ENCODE assay signal across 25 cellular contexts in genomic region chr2:98747888-98748287, GRCh38. TPM values are rescaled to one million over a fixed set of nuclear protein-coding genes. Genes with fewer than 3 reads are reported as not detected.
DNase-seq lines count a peak whose midpoint lies in the region; ATAC-seq and TF ChIP-seq lines count a peak whose summit lies in the region.
"Had no signal": no experiment of that assay in that cellular context is flagged by ENCODE, and none has a peak within 500 bp of the region (broad histone marks: within the 10 kb centered on the region; RNA-seq: fewer than 3 reads in every experiment).

No MANE protein-coding gene starts in this region.

- H3K4me3 Mint-ChIP-seq in memory B cell: peak overlapping the region; percentile 11
- H3K4me3 Mint-ChIP-seq: activated CD4-positive, alpha-beta T cell treated with anti-CD3 and anti-CD28 coated beads, Interleukin-2, amount 10 ng/mL, durations not matched to agents 24 days and 14 days; T-cell had no signal

- H3K9ac ChIP-seq in SK-N-SH (no peak overlapping the region), SK-N-MC (ENCODE audit: insufficient read length) (no peak overlapping the region)

- H3K36me3 ChIP-seq in SK-N-SH (replicated peaks in 1 of 2; ENCODE audit: control insufficient read depth in 1 of 2, insufficient read depth in 2 of 2, low read length in 1 of 2) (no peaks in the 10 kb centered on the region), SK-N-MC (ENCODE audit: insufficient read depth, low read length) (no peaks in the 10 kb centered on the region)
- H3K36me3 ChIP-seq: neutrophil, transverse colon had no signal

- no peaks in the 10 kb centered on the region for H3K79me2 ChIP-seq in SK-N-SH (ENCODE audit: insufficient read depth)

- H3K9me3 ChIP-seq in SK-N-SH: no peaks in the 10 kb centered on the region
- H3K9me3 ChIP-seq in SK-N-MC (ENCODE audit: low read depth, low read length): no peaks in the 10 kb centered on the region
- H3K9me3 ChIP-seq: neutrophil, transverse colon had no signal

- CTCF ChIA-PET in SK-N-SH (lab: Yijun Ruan, JAX): interaction anchor here (0.5 to 1.1 kb wide), 4 partner anchors 40 to 1539 kb away, joined by 3 read pairs; no protein-coding TSS in a partner anchor

- H3F3A ChIP-seq in SK-N-SH (replicated peaks; ENCODE audit: insufficient read depth): no peaks in the 10 kb centered on the region

- TF ChIP-seq EP300 in SK-N-SH (IDR thresholded peaks at IDR 0.05; ENCODE audit: borderline replicate concordance in 1 of 2, low read depth in 1 of 2, low read length in 1 of 2): no peak

- no peaks in the 10 kb centered on the region for H3K27me3 ChIP-seq in SK-N-SH (ENCODE audit: insufficient read depth)
- H3K27me3 ChIP-seq: neutrophil, transverse colon had no signal

- H3K4me1 ChIP-seq in SK-N-SH (ENCODE audit: control insufficient read depth in 1 of 2, insufficient read depth in 2 of 2, low read depth in 1 of 2, low read length in 1 of 2): peaks cover 0 to 6% of the 10 kb centered on the region in 2 experiments; a peak in 1 of 4 replicates

- H3K27ac ChIP-seq in SK-N-SH (ENCODE audit: low read depth in 2 of 2, low read length in 1 of 2) (no peak overlapping the region), SK-N-MC (no peak overlapping the region)
- H3K27ac ChIP-seq: neutrophil had no signal

- DNase-seq in SK-N-SH (peak; percentile 39), GM12865 (ENCODE audit: low read depth) (peak; percentile 28), SK-N-MC (ENCODE audit: low read depth, low spot score) (no peak), memory B cell (ENCODE audit: low spot score in 2 of 2) (no peak), mucosa of gallbladder (ENCODE audit: low spot score) (no peak), NCI-H1048 (lab: John Stamatoyannopoulos, UW) (no peak)
- DNase-seq: 8988T; activated CD4-positive, alpha-beta T cell treated with anti-CD3 and anti-CD28 coated beads, Interleukin-2, amount 10 ng/mL, durations not matched to agents 24 days and 14 days; activated naive CD4-positive, alpha-beta T cell treated with Interleukin-2 at 50 U/mL for 16 hours; AML-193; amygdala; DMS79; NCI-H1930; NCI-H2227 treated with DMSO at 0.1 percent for 48 hours; Right ventricle myocardium superior; stimulated activated CD4-positive, alpha-beta T cell treated with anti-CD3 and anti-CD28 coated beads, Interleukin-2, amount 100 ng/mL, for 48 hours; stimulated activated naive CD4-positive, alpha-beta T cell treated with Interleukin-2 at 50 U/mL for 16 hours; T-cell; transverse colon had no signal

- H3K4me3 ChIP-seq in SK-N-SH (ENCODE audit: low read depth in 2 of 2, low read length in 1 of 2) (no peak overlapping the region), GM12865 (ENCODE audit: low read depth, low read length) (no peak overlapping the region), SK-N-MC (peak overlapping the region; percentile 35; the same call in 1 of the 2 replicates)
- H3K4me3 ChIP-seq: coronary artery, K562, lung, transverse colon had no signal

- no peak for ATAC-seq in SK-N-SH treated with all-trans-retinoic acid at 6 μM for 48 hours
- no peak for ATAC-seq in memory B cell (ENCODE audit: low read depth)
- no peak for ATAC-seq in GM18517 (IDR thresholded peaks at IDR 0.05; ENCODE audit: unreplicated experiment)
- ATAC-seq: K562, T-cell had no signal

- H3K4me1 Mint-ChIP-seq in memory B cell: peaks cover 13% of the 10 kb centered on the region

- POLR2A ChIA-PET in SK-N-SH (lab: Yijun Ruan, JAX): no interaction called here

- H4K20me1 ChIP-seq in SK-N-SH (ENCODE audit: insufficient read depth): no peaks in the 10 kb centered on the region

- no peak for TF ChIP-seq RAD21 in SK-N-SH (IDR thresholded peaks at IDR 0.05; ENCODE audit: low read length)

- H3K9me2 ChIP-seq in SK-N-SH: no peaks in the 10 kb centered on the region

- WGBS in SK-N-SH (ENCODE audit: low lambda C conversion rate): 52% methylated on average over 8 of the region's 8 CpGs

- H3K9me3 Mint-ChIP-seq in memory B cell: peaks cover 1% of the 10 kb centered on the region
- H3K9me3 Mint-ChIP-seq: T-cell had no signal

- H2AFZ ChIP-seq in SK-N-SH (ENCODE audit: low read depth): no peak overlapping the region

- TF ChIP-seq CTCF in SK-N-SH (IDR thresholded peaks at IDR 0.05) (no peak), GM12865 (IDR thresholded peaks at IDR 0.05; ENCODE audit: insufficient read depth, low read depth, low read length, missing control alignments) (no peak)

- H3K27me3 Mint-ChIP-seq in memory B cell: peaks cover 2% of the 10 kb centered on the region
- H3K27me3 Mint-ChIP-seq: activated CD4-positive, alpha-beta T cell treated with anti-CD3 and anti-CD28 coated beads, Interleukin-2, amount 10 ng/mL, durations not matched to agents 24 days and 14 days; T-cell had no signal

- H3K4me2 ChIP-seq in SK-N-SH: no peak overlapping the region

- no peak overlapping the region for H3K27ac Mint-ChIP-seq in memory B cell
- H3K27ac Mint-ChIP-seq: activated CD4-positive, alpha-beta T cell treated with anti-CD3 and anti-CD28 coated beads, Interleukin-2, amount 10 ng/mL, durations not matched to agents 24 days and 14 days had no signal

- H3K36me3 Mint-ChIP-seq in memory B cell: no peaks in the 10 kb centered on the region
- H3K36me3 Mint-ChIP-seq: T-cell had no signal

TF ChIP-seq in SK-N-SH, 30 proteins besides CTCF, POLR2A, EP300 and RAD21:
- no peak for TF ChIP-seq NFIC (IDR thresholded peaks at IDR 0.05; ENCODE audit: borderline replicate concordance)

TF ChIP-seq in SK-N-SH treated with all-trans-retinoic acid at 6 μM for 48 hours, 23 proteins besides CTCF, POLR2A, EP300 and RAD21:
- no peak for TF ChIP-seq GLIS3 (CRISPR knock-in tag; IDR thresholded peaks at IDR 0.05)
- no peak for TF ChIP-seq ZNF8 (CRISPR knock-in tag; IDR thresholded peaks at IDR 0.05)
- no peak for TF ChIP-seq ESRRG (CRISPR knock-in tag; IDR thresholded peaks at IDR 0.05)
- TF ChIP-seq CREB5 (CRISPR knock-in tag; IDR thresholded peaks at IDR 0.05; ENCODE audit: low read depth): no peak
- TF ChIP-seq RARB (CRISPR knock-in tag; IDR thresholded peaks at IDR 0.05): no peak
- TF ChIP-seq PPARA (CRISPR knock-in tag; IDR thresholded peaks at IDR 0.05; ENCODE audit: borderline replicate concordance): no peak
- no peak for TF ChIP-seq SNAI2 (CRISPR knock-in tag; IDR thresholded peaks at IDR 0.05)
TF ChIP-seq in SK-N-SH treated with all-trans-retinoic acid at 6 μM for 48 hours: peak in this region for 0.

RNA-seq across cellular contexts. Expression of gene MGAT4A, which starts 17.0 kb away (rescaled TPM):
- 0.05 and 0.07 TPM in 2 replicates for polyA plus RNA-seq in SK-N-SH (2012; rRNA removed)
- 0.09 and 0.33 TPM in 2 replicates for polyA plus RNA-seq in SK-N-SH (2012; cell fraction: cytosol; rRNA removed)
- polyA plus RNA-seq in SK-N-SH (2012; cell fraction: nucleus; rRNA removed): 0.13 and 0.37 TPM in 2 replicates
- total RNA-seq in mucosa of gallbladder: 34.4 TPM

Comparison
In these comparisons a context has a peak if more than half of its experiments do, and no peak if none do; other contexts are left out.
1. DNase-seq: peak in SK-N-SH (single experiment) and GM12865 (single experiment); none in SK-N-MC (single experiment), memory B cell (0 of 2), mucosa of gallbladder (single experiment) and NCI-H1048 (single experiment).